Comparison of ENCODE assay signal across 1 cellular context in genomic region chr1:53238197-53239155, GRCh38.
A peak's percentile ranks its signal among the peaks of the same experiment; 100 is the strongest.
TF ChIP-seq lines count a peak whose summit lies in the region.

MAGOH (minus strand) TSS chr1:53238518; CDS start chr1:53238448, 70 bp downstream.

TF ChIP-seq in K562, 482 proteins besides CTCF, POLR2A, EP300 and RAD21 (continued from another document and continues in another):
- TF ChIP-seq PRDM10 (IDR thresholded peaks at IDR 0.05; ENCODE audit: partially characterized antibody) = peak; percentile 80
- no peak for TF ChIP-seq BRCA1 (IDR thresholded peaks at IDR 0.05)
- no peak for TF ChIP-seq BRCA1 (CRISPR knock-in tag; IDR thresholded peaks at IDR 0.05)
- TF ChIP-seq ZNF707 (CRISPR knock-in tag; conservative IDR thresholded peaks at IDR 0.05) = no peak
- TF ChIP-seq RAD51 (IDR thresholded peaks at IDR 0.05; ENCODE audit: borderline replicate concordance, low read depth) = 0 out of 2 replicates have a peak, but pooled peaks have one; percentile 13
- no peak for TF ChIP-seq SFPQ (IDR thresholded peaks at IDR 0.05; ENCODE audit: low read depth, low read length)
- TF ChIP-seq ATF4 (CRISPR knock-in tag; IDR thresholded peaks at IDR 0.05) = peak; percentile 92
- TF ChIP-seq ZNF77 (CRISPR knock-in tag; IDR thresholded peaks at IDR 0.05) = no peak
- TF ChIP-seq MLLT1 (IDR thresholded peaks at IDR 0.05) = peak; percentile 77 to 96; a peak in 3 of 4 replicates
- no peak for TF ChIP-seq PYGO2 (tag; IDR thresholded peaks at IDR 0.05)
- TF ChIP-seq CBX1 (IDR thresholded peaks at IDR 0.05; ENCODE audit: low read depth) = peak; percentile 89; the same call in 1 of the 2 replicates
- TF ChIP-seq NFRKB (IDR thresholded peaks at IDR 0.05; ENCODE audit: low read depth) = peak; percentile 74; the same call in 1 of the 2 replicates
- TF ChIP-seq BHLHE40 (IDR thresholded peaks at IDR 0.05; ENCODE audit: low read length) = no peak
- peak; percentile 62 for TF ChIP-seq PKNOX1 (IDR thresholded peaks at IDR 0.05)
- peak; percentile 97 for TF ChIP-seq ZBTB40 (IDR thresholded peaks at IDR 0.05)
- TF ChIP-seq ZBTB40 (CRISPR knock-in tag; IDR thresholded peaks at IDR 0.05) = no peak
- TF ChIP-seq PHB (CRISPR knock-in tag; IDR thresholded peaks at IDR 0.05) = peak; percentile 61; the same call in 1 of the 2 replicates
- peak; percentile 84 for TF ChIP-seq ZBTB33 (CRISPR knock-in tag; IDR thresholded peaks at IDR 0.05)
- peak; percentile 96 for TF ChIP-seq CEBPG (CRISPR knock-in tag; IDR thresholded peaks at IDR 0.05)
- TF ChIP-seq CEBPG (tag; conservative IDR thresholded peaks at IDR 0.05 in 1 of 2, IDR thresholded peaks at IDR 0.05 in 1 of 2) = peak in 1 of 2 experiments; percentile 85; a peak in 2 of 4 replicates
- TF ChIP-seq ZNF277 (CRISPR knock-in tag; IDR thresholded peaks at IDR 0.05; ENCODE audit: borderline replicate concordance) = no peak
- peak; percentile 17; the same call in 1 of the 2 replicates for TF ChIP-seq GTF2F1 (IDR thresholded peaks at IDR 0.05; ENCODE audit: low read depth, low read length)
- TF ChIP-seq PML (IDR thresholded peaks at IDR 0.05; ENCODE audit: low read length) = peak; percentile 82; the same call in 1 of the 2 replicates
- peak; percentile 66 for TF ChIP-seq FOXJ2 (tag; IDR thresholded peaks at IDR 0.05)
- TF ChIP-seq ZNF408 (CRISPR knock-in tag; IDR thresholded peaks at IDR 0.05; ENCODE audit: low read depth) = no peak
- TF ChIP-seq RHOXF2B (CRISPR knock-in tag; conservative IDR thresholded peaks at IDR 0.05) = no peak
- TF ChIP-seq ZNF512 (tag; IDR thresholded peaks at IDR 0.05) = 0 out of 2 replicates have a peak, but pooled peaks have one; percentile 22
- TF ChIP-seq STAT5B (CRISPR knock-in tag; IDR thresholded peaks at IDR 0.05) = no peak
- TF ChIP-seq JUND (IDR thresholded peaks at IDR 0.05; ENCODE audit: borderline replicate concordance, low read depth, low read length) = peak; percentile 89
- TF ChIP-seq JUND (tag; IDR thresholded peaks at IDR 0.05; ENCODE audit: borderline replicate concordance, low read depth, low read length) = peak; percentile 70; the same call in 2 of the 3 replicates
- peak; percentile 76 for TF ChIP-seq POLR2B (IDR thresholded peaks at IDR 0.05; ENCODE audit: low read depth, partially characterized antibody)
